ENCODE assay signal across 8 cellular contexts in the genomic region with DNA sequence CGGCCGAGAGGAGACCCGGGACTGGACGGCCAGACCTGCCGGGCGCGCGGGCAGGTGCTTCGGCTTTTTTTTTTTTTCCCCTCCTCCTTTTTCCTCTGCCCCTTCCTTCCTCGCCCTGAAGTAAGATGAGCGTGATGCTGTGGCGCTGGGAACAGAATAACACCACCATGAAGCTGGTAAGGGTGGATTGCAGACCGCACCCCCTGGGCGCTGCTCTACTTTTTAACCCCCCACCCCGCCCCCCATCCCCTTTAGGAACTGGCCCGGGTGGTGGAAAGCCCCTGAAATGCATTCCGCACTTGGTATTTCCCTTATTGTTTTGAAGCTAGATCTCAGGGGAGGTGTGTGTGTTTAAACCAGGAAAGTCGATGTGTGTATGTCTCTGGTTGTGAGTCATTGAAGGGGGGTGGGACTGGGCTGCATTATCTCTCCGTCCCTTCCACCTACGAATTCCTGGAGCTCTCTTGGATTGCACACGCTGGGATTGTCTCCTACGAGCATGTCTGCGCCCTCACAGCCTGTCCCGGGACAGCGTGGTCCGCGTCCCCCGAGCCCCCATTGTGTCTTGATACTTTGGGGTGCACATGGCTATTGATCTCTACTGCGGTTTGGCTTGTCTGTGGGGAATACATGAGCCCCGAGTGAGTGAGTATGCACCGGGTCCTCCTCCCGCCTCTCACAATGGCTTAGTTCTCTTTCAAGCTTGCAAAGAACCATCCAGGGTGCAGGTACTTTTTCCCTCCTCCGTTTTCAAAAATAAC.
DNase-seq lines count a peak whose midpoint lies in the region; ATAC-seq and TF ChIP-seq lines count a peak whose summit lies in the region.

No MANE protein-coding gene starts in this region.

- no peak for TF ChIP-seq POLR2A in breast epithelium (IDR thresholded peaks at IDR 0.05)

- no peaks in the 10 kb centered on the region for H3K27me3 ChIP-seq in breast epithelium
- no peaks in the 10 kb centered on the region for H3K27me3 ChIP-seq in liver (ENCODE audit: control insufficient read depth in 4 of 4, insufficient read depth in 4 of 4, low read length in 3 of 4)
- H3K27me3 ChIP-seq in tibial artery = no peaks in the 10 kb centered on the region

- peak; percentile 83 for ATAC-seq in GM21360 (IDR thresholded peaks at IDR 0.05; ENCODE audit: unreplicated experiment)
- ATAC-seq in HG03520 (IDR thresholded peaks at IDR 0.05; ENCODE audit: unreplicated experiment) = peak; percentile 59

- no peaks in the 10 kb centered on the region for H3K9me3 ChIP-seq in breast epithelium
- H3K9me3 ChIP-seq in liver (ENCODE audit: control insufficient read depth in 4 of 4, low read length in 3 of 4) = no peaks in the 10 kb centered on the region
- no peaks in the 10 kb centered on the region for H3K9me3 ChIP-seq in tibial artery

- DNase-seq in GM10266 (ENCODE audit: extremely low spot score) (peak; percentile 85), breast epithelium (ENCODE audit: low spot score in 2 of 2) (no peak), tibial artery (no peak)
- DNase-seq in activated CD4-positive, CD25-positive, alpha-beta regulatory T cell treated with anti-CD3 and anti-CD28 coated beads, Interleukin-2, amount 50 U/mL, for 72 hours = no peak
- no peak for DNase-seq in stimulated activated CD4-positive, alpha-beta T cell treated with anti-CD3 and anti-CD28 coated beads, Interleukin-2, amount 100 ng/mL, for 48 hours

- H3K9ac ChIP-seq in liver (ENCODE audit: low read depth in 1 of 2, low read length in 2 of 2) = peak overlapping the region; percentile 13 to 76

- H3K27ac ChIP-seq in breast epithelium (peak overlapping the region; percentile 62 to 72), liver (ENCODE audit: low read depth in 1 of 2, low read length in 2 of 2) (peak overlapping the region; percentile 82 to 84), tibial artery (peak overlapping the region; percentile 33 to 40)

- H3K4me1 ChIP-seq in breast epithelium (no peaks in the 10 kb centered on the region), liver (ENCODE audit: control insufficient read depth in 4 of 4, insufficient read depth in 4 of 4, low read length in 3 of 4) (peaks cover 2 to 13% (median 5%) of the 10 kb centered on the region in 4 donors), tibial artery (peaks cover 0 to 78% (median 38%) of the 10 kb centered on the region in 4 donors)

- TF ChIP-seq CTCF in GM10266 (IDR thresholded peaks at IDR 0.05; ENCODE audit: control insufficient read depth, insufficient read depth, low read depth, missing control alignments) = no peak
- TF ChIP-seq CTCF in breast epithelium (IDR thresholded peaks at IDR 0.05) = no peak
- no peak for TF ChIP-seq CTCF in liver (IDR thresholded peaks at IDR 0.05; ENCODE audit: low read depth, low read length, missing input control)
- no peak for TF ChIP-seq CTCF in tibial artery (IDR thresholded peaks at IDR 0.05)

- 4% methylated on average over 33 of the region's 33 CpGs for WGBS in liver

- no peak for TF ChIP-seq RAD21 in liver (IDR thresholded peaks at IDR 0.05)

- intact Hi-C loops in breast epithelium (cut with DNase I; ENCODE audit: low total_unique reads) (no loop called here), tibial artery (cut with DNase I; ENCODE audit: low total_unique reads) (loop anchor here (10.0 kb wide), 1 partner anchor 107 kb away; no protein-coding TSS in a partner anchor)

- H3K36me3 ChIP-seq in breast epithelium (no peaks in the 10 kb centered on the region), liver (ENCODE audit: control insufficient read depth in 4 of 4, insufficient read depth in 3 of 4, low read depth in 1 of 4, low read length in 3 of 4) (no peaks in the 10 kb centered on the region), tibial artery (no peaks in the 10 kb centered on the region)

- H3K4me3 ChIP-seq in breast epithelium (peak overlapping the region; percentile 37 to 79 (median 60)), liver (ENCODE audit: low read depth in 1 of 3, low read length in 3 of 3) (peak overlapping the region; percentile 69 to 74 (median 73)), tibial artery (peak overlapping the region; percentile 46 to 52)

TF ChIP-seq in liver, 16 proteins besides CTCF, POLR2A, EP300 and RAD21:
- TF ChIP-seq, protein P1, sequence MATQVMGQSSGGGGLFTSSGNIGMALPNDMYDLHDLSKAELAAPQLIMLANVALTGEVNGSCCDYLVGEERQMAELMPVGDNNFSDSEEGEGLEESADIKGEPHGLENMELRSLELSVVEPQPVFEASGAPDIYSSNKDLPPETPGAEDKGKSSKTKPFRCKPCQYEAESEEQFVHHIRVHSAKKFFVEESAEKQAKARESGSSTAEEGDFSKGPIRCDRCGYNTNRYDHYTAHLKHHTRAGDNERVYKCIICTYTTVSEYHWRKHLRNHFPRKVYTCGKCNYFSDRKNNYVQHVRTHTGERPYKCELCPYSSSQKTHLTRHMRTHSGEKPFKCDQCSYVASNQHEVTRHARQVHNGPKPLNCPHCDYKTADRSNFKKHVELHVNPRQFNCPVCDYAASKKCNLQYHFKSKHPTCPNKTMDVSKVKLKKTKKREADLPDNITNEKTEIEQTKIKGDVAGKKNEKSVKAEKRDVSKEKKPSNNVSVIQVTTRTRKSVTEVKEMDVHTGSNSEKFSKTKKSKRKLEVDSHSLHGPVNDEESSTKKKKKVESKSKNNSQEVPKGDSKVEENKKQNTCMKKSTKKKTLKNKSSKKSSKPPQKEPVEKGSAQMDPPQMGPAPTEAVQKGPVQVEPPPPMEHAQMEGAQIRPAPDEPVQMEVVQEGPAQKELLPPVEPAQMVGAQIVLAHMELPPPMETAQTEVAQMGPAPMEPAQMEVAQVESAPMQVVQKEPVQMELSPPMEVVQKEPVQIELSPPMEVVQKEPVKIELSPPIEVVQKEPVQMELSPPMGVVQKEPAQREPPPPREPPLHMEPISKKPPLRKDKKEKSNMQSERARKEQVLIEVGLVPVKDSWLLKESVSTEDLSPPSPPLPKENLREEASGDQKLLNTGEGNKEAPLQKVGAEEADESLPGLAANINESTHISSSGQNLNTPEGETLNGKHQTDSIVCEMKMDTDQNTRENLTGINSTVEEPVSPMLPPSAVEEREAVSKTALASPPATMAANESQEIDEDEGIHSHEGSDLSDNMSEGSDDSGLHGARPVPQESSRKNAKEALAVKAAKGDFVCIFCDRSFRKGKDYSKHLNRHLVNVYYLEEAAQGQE (IDR thresholded peaks at IDR 0.05) = no peak
- TF ChIP-seq JUND (IDR thresholded peaks at IDR 0.05) = peak in 1 of 2 donors; percentile 27
